2 cellular contexts compared by ENCODE assay signal in the genomic region with DNA sequence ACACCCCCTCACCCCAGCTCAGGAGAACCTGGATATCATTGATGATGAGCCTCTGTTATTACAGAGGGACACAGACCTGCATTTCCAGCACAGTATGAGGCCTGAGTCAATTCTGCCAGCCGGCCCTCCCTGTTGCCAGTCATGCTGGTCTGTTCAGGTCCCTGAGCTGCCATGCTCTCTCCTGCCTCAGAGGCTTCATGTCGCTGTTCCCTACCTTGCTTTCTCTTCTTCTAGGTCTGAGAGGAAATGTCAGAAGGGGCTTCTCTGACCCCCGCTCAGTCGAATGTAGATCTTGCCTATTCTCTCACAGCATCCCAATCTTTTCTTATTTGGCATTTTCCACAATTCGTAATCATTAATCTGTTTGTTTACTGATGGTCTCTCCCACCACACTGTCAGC.
TF ChIP-seq lines count a peak whose summit lies in the region.

No MANE protein-coding gene starts in this region.

TF ChIP-seq in IMR-90, 13 proteins besides CTCF, POLR2A, EP300 and RAD21:
- no peak for TF ChIP-seq RFX5 (IDR thresholded peaks at IDR 0.05; ENCODE audit: low read depth, low read length)
- TF ChIP-seq NFE2L2 (IDR thresholded peaks at IDR 0.05; ENCODE audit: low read depth, low read length): no peak
- TF ChIP-seq SMC3 (IDR thresholded peaks at IDR 0.05; ENCODE audit: low read depth, low read length): no peak
- TF ChIP-seq MAZ (IDR thresholded peaks at IDR 0.05; ENCODE audit: borderline replicate concordance, low read depth, low read length): no peak
- no peak for TF ChIP-seq CEBPB (IDR thresholded peaks at IDR 0.05; ENCODE audit: low read depth, low read length)
- TF ChIP-seq, protein P1, sequence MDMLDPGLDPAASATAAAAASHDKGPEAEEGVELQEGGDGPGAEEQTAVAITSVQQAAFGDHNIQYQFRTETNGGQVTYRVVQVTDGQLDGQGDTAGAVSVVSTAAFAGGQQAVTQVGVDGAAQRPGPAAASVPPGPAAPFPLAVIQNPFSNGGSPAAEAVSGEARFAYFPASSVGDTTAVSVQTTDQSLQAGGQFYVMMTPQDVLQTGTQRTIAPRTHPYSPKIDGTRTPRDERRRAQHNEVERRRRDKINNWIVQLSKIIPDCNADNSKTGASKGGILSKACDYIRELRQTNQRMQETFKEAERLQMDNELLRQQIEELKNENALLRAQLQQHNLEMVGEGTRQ (IDR thresholded peaks at IDR 0.05; ENCODE audit: low read depth, low read length): no peak
- no peak for TF ChIP-seq MAFK (IDR thresholded peaks at IDR 0.05; ENCODE audit: low read depth, low read length)
- no peak for TF ChIP-seq MXI1 (IDR thresholded peaks at IDR 0.05; ENCODE audit: borderline replicate concordance, low read depth, low read length)
- TF ChIP-seq, protein P2, sequence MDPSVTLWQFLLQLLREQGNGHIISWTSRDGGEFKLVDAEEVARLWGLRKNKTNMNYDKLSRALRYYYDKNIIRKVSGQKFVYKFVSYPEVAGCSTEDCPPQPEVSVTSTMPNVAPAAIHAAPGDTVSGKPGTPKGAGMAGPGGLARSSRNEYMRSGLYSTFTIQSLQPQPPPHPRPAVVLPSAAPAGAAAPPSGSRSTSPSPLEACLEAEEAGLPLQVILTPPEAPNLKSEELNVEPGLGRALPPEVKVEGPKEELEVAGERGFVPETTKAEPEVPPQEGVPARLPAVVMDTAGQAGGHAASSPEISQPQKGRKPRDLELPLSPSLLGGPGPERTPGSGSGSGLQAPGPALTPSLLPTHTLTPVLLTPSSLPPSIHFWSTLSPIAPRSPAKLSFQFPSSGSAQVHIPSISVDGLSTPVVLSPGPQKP (IDR thresholded peaks at IDR 0.05; ENCODE audit: borderline replicate concordance, low read depth, low read length): no peak
- no peak for TF ChIP-seq RCOR1 (IDR thresholded peaks at IDR 0.05; ENCODE audit: insufficient replicate concordance, low read length)

TF ChIP-seq in GM12878, 131 proteins besides CTCF, POLR2A, EP300 and RAD21:
- TF ChIP-seq, protein P3, sequence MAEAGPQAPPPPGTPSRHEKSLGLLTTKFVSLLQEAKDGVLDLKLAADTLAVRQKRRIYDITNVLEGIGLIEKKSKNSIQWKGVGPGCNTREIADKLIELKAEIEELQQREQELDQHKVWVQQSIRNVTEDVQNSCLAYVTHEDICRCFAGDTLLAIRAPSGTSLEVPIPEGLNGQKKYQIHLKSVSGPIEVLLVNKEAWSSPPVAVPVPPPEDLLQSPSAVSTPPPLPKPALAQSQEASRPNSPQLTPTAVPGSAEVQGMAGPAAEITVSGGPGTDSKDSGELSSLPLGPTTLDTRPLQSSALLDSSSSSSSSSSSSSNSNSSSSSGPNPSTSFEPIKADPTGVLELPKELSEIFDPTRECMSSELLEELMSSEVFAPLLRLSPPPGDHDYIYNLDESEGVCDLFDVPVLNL (IDR thresholded peaks at IDR 0.05; ENCODE audit: low read depth, low read length): no peak
- TF ChIP-seq NRF1 (conservative IDR thresholded peaks at IDR 0.05; ENCODE audit: low read depth, low read length): no peak
- TF ChIP-seq, protein P4, sequence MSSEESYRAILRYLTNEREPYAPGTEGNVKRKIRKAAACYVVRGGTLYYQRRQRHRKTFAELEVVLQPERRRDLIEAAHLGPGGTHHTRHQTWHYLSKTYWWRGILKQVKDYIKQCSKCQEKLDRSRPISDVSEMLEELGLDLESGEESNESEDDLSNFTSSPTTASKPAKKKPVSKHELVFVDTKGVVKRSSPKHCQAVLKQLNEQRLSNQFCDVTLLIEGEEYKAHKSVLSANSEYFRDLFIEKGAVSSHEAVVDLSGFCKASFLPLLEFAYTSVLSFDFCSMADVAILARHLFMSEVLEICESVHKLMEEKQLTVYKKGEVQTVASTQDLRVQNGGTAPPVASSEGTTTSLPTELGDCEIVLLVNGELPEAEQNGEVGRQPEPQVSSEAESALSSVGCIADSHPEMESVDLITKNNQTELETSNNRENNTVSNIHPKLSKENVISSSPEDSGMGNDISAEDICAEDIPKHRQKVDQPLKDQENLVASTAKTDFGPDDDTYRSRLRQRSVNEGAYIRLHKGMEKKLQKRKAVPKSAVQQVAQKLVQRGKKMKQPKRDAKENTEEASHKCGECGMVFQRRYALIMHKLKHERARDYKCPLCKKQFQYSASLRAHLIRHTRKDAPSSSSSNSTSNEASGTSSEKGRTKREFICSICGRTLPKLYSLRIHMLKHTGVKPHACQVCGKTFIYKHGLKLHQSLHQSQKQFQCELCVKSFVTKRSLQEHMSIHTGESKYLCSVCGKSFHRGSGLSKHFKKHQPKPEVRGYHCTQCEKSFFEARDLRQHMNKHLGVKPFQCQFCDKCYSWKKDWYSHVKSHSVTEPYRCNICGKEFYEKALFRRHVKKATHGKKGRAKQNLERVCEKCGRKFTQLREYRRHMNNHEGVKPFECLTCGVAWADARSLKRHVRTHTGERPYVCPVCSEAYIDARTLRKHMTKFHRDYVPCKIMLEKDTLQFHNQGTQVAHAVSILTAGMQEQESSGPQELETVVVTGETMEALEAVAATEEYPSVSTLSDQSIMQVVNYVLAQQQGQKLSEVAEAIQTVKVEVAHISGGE (CRISPR knock-in tag; IDR thresholded peaks at IDR 0.05): no peak
- no peak for TF ChIP-seq MTA2 (IDR thresholded peaks at IDR 0.05; ENCODE audit: low read depth)
